22 cellular contexts compared by ENCODE assay signal in genomic region chr2:133025004-133025403, GRCh38.
"Had no signal": no experiment of that assay in that cellular context is flagged by ENCODE, and none has a peak within 500 bp of the region (broad histone marks: within the 10 kb centered on the region; RNA-seq: fewer than 3 reads in every experiment).

No MANE protein-coding gene starts in this region.

- H3K27me3 ChIP-seq: colonic mucosa, esophagus squamous epithelium, gastroesophageal sphincter, heart left ventricle, hepatocyte, left lung had no signal

- H3K4me3 ChIP-seq: colonic mucosa, esophagus squamous epithelium, gastroesophageal sphincter, heart left ventricle, hepatocyte, left lung, lower lobe of right lung, mucosa of descending colon had no signal

- H3K36me3 ChIP-seq: colonic mucosa, esophagus squamous epithelium, gastroesophageal sphincter, heart left ventricle, left lung, lower lobe of right lung had no signal

- H3K4me1 ChIP-seq: colonic mucosa, esophagus squamous epithelium, gastroesophageal sphincter, heart left ventricle, left lung, lower lobe of right lung had no signal

- H3K9me3 ChIP-seq: colonic mucosa, esophagus squamous epithelium, gastroesophageal sphincter, heart left ventricle, left lung, lower lobe of right lung, mucosa of descending colon had no signal

- H3K27ac ChIP-seq: colonic mucosa, epithelial cell of prostate, esophagus squamous epithelium, gastroesophageal sphincter, heart left ventricle, hepatocyte, left lung, lower lobe of right lung had no signal

- DNase-seq: colonic mucosa; cortex of kidney; effector CD8-positive, alpha-beta T cell; effector memory CD8-positive, alpha-beta T cell; endodermal cell; erythroblast; esophagus squamous epithelium; foreskin fibroblast; heart left ventricle; hypothalamus; immature natural killer cell; left cardiac atrium; left lung; left ventricle myocardium superior; lower lobe of right lung; mesenchymal stem cell; mucosa of descending colon; naive B cell; naive thymus-derived CD8-positive, alpha-beta T cell had no signal
